Comparison of ENCODE assay signal across 2 cellular contexts in the genomic region with DNA sequence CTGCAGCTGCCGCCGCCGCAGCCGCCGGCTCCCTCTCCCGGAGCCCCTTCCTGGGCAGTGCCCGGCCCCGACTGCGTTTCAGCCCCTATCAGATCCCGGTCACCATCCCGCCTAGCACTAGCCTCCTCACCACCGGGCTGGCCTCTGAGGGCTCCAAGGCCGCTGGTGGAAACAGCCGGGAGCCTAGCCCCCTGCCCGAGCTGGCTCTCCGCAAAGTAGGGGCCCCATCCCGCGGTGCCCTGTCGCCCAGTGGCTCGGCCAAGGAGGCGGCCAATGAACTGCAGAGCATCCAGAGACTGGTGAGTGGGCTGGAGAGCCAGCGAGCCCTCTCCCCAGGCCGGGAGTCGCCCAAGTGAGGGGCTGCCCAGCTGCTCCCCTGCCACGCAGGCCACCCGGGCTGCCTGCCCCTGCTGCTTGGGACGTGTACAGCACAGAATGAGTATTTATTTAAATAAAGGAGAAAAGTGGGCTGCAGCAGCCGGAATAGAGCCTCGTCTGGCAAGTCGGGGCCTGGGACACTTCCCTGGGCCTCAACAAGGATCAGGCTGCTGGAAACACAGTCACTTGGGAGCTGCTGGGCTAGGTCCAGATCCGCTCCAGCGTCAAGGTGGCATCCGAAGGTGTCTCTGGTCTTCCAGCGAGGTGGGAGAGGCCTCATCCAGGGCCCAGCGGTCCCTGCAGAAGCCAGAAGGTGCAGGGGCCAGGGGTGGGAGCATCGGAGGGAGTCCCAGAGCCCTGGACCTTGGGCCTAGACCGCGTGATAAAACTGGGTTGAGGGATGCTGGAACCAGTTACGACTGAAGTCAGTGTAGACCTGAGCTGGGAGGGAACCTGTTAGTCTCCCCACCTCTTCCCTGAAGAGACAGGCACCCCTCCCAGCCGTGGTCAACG.
TF ChIP-seq lines count a peak whose summit lies in the region.

No MANE protein-coding gene starts in this region.

TF ChIP-seq in H1, 55 proteins besides CTCF, POLR2A, EP300 and RAD21:
- TF ChIP-seq RBBP5 (IDR thresholded peaks at IDR 0.05; ENCODE audit: borderline replicate concordance, low read depth, low read length) = no peak
- TF ChIP-seq EGR1 (IDR thresholded peaks at IDR 0.05; ENCODE audit: borderline replicate concordance, low read depth, low read length) = no peak
- no peak for TF ChIP-seq SRF (IDR thresholded peaks at IDR 0.05; ENCODE audit: low read depth, low read length)
- no peak for TF ChIP-seq HDAC6 (IDR thresholded peaks at IDR 0.05; ENCODE audit: low read depth, low read length)
- no peak for TF ChIP-seq SP4 (IDR thresholded peaks at IDR 0.05; ENCODE audit: low read length)
- no peak for TF ChIP-seq FOSL1 (IDR thresholded peaks at IDR 0.05; ENCODE audit: insufficient read depth, low read depth, low read length)
- TF ChIP-seq CBX8 (IDR thresholded peaks at IDR 0.05; ENCODE audit: borderline replicate concordance, low read depth, low read length) = peak; percentile 46; the same call in 1 of the 2 replicates
- TF ChIP-seq SUZ12 (IDR thresholded peaks at IDR 0.05; ENCODE audit: low read length) = peak; percentile 99
- TF ChIP-seq, protein P1, sequence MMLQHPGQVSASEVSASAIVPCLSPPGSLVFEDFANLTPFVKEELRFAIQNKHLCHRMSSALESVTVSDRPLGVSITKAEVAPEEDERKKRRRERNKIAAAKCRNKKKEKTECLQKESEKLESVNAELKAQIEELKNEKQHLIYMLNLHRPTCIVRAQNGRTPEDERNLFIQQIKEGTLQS (IDR thresholded peaks at IDR 0.05; ENCODE audit: insufficient read depth, low read depth, low read length) = no peak
- peak; percentile 73 for TF ChIP-seq RNF2 (IDR thresholded peaks at IDR 0.05; ENCODE audit: borderline replicate concordance, low read depth, low read length, missing control alignments, poor library complexity, severe bottlenecking)
- no peak for TF ChIP-seq ASH2L (IDR thresholded peaks at IDR 0.05; ENCODE audit: low read length)
- TF ChIP-seq EZH2 (IDR thresholded peaks at IDR 0.05; ENCODE audit: low read depth, low read length, severe bottlenecking) = peak; percentile 98

TF ChIP-seq in neural cell, 6 proteins besides CTCF, POLR2A, EP300 and RAD21:
- TF ChIP-seq SMC3 (conservative IDR thresholded peaks at IDR 0.05; ENCODE audit: poor library complexity) = no peak
- TF ChIP-seq EZH2 (IDR thresholded peaks at IDR 0.05; ENCODE audit: borderline replicate concordance, insufficient read depth, low read length, poor library complexity, severe bottlenecking) = peak; percentile 87
